ENCODE assay signal across 8 cellular contexts in the genomic region with DNA sequence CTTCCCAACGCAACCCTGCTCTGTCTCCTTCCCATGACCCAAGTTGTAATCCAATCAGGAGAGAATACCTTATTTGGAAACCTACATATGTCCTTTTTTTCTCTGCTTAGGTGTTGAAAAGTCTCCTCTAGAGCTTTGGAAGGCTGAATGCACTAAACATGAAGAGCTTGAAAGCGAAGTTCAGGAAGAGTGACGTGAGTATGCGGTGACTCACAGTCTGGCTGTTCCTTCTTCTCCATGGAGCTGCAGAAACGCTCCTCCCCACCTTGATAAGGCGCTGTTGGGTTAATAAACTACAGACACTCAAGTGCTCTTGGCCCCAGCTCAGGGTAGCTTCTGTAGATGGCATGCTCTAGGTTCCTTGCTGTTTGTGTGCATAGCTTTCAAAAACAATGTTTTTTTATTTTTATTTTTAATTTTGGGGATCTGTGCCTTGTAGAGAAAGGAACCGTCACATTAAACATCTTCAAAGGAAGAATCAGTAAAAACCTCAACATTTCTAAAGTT. TPM values are rescaled to one million over a fixed set of nuclear protein-coding genes. Genes with fewer than 3 reads are reported as not detected.
DNase-seq lines count a peak whose midpoint lies in the region; ATAC-seq and TF ChIP-seq lines count a peak whose summit lies in the region.

No MANE protein-coding gene starts in this region.

- RAD21 ChIA-PET in HCT116 (lab: Charles Lee; ENCODE audit: low non-redundant PET in 1 of 2, low total read pairs in 2 of 2, uncharacterized antibody in 2 of 2, unreplicated experiment in 2 of 2) = no interaction called here

- H3K9ac ChIP-seq in HCT116 (ENCODE audit: low read length) = 0 out of 2 replicates have a peak overlapping the region, but pooled peaks have one; percentile 6

- H3K4me1 ChIP-seq in HCT116 (ENCODE audit: control insufficient read depth in 1 of 2, insufficient read depth in 2 of 2, low read length in 2 of 2) (peaks cover 39 to 56% of the 10 kb centered on the region in 2 experiments), left ventricle myocardium inferior (peaks cover 61% of the 10 kb centered on the region)

- H3K4me3 ChIP-seq in HCT116 (replicated peaks in 1 of 2; ENCODE audit: low read depth in 1 of 2, low read length in 2 of 2) (peak overlapping the region; percentile 1 to 35; a peak in 2 of 4 replicates), left ventricle myocardium inferior (no peak overlapping the region), skeletal muscle cell (ENCODE audit: low read depth, low read length) (no peak overlapping the region)

- POLR2A ChIA-PET in HCT116 (lab: Charles Lee) = interaction anchor here (1.0 kb wide), 1 partner anchor 228 kb away, joined by 3 read pairs; the partner anchor contains the start of genes BRIX1 and RAD1

- no peaks in the 10 kb centered on the region for H3K9me2 ChIP-seq in HCT116 (ENCODE audit: insufficient read depth)

- no peaks in the 10 kb centered on the region for H3K27me3 Mint-ChIP-seq in stimulated activated naive B cell treated with anti-CD40 and anti-IgM and Interleukin-4, amounts not matched to agents 10 μg/mL and 1 μg/mL and 100 μg/mL, for 72 hours

- H3K9me3 Mint-ChIP-seq in stimulated activated naive B cell treated with anti-CD40 and anti-IgM and Interleukin-4, amounts not matched to agents 10 μg/mL and 1 μg/mL and 100 μg/mL, for 72 hours = no peaks in the 10 kb centered on the region

- ATAC-seq in HCT116 = peak; percentile 94
- ATAC-seq in stimulated activated naive B cell treated with anti-CD40 and anti-IgM and Interleukin-4, amounts not matched to agents 10 μg/mL and 1 μg/mL and 100 μg/mL, for 72 hours (replicated peaks) = no peak

- H3K36me3 Mint-ChIP-seq in stimulated activated naive B cell treated with anti-CD40 and anti-IgM and Interleukin-4, amounts not matched to agents 10 μg/mL and 1 μg/mL and 100 μg/mL, for 72 hours = no peaks in the 10 kb centered on the region

- no peak overlapping the region for H3K27ac Mint-ChIP-seq in stimulated activated naive B cell treated with anti-CD40 and anti-IgM and Interleukin-4, amounts not matched to agents 10 μg/mL and 1 μg/mL and 100 μg/mL, for 72 hours

- DNase-seq in HCT116 (ENCODE audit: low read depth, low spot score) = peak; percentile 94
- DNase-seq in UCSD-AML1 (lab: John Stamatoyannopoulos, UW; ENCODE audit: unreplicated experiment) = peak; percentile 15
- peak; percentile 65 for DNase-seq in left ventricle myocardium inferior
- DNase-seq in skeletal muscle cell (ENCODE audit: low read depth) = peak; percentile 98
- no peak for DNase-seq in stimulated activated CD4-positive, alpha-beta T cell treated with anti-CD3 and anti-CD28 coated beads, Interleukin-15, amount 100 ng/mL, for 24 hours
- no peak for DNase-seq in DMS114 treated with DMSO at 0.1 percent for 48 hours (lab: John Stamatoyannopoulos, UW; ENCODE audit: unreplicated experiment)
- no peak for DNase-seq in stimulated activated naive B cell treated with anti-CD40 and anti-IgM and Interleukin-4, amounts not matched to agents 10 μg/mL and 1 μg/mL and 100 μg/mL, for 72 hours
- DNase-seq in DMS153 (lab: John Stamatoyannopoulos, UW) = no peak

- H3K79me2 ChIP-seq in HCT116 (ENCODE audit: insufficient read depth, low read length) = peaks cover 48% of the 10 kb centered on the region

- peak; percentile 41 for TF ChIP-seq RAD21 in HCT116 (IDR thresholded peaks at IDR 0.05; ENCODE audit: low read depth)

- peak overlapping the region; percentile 73 for H3K4me2 ChIP-seq in HCT116 (ENCODE audit: low read length)

- H3K9me3 ChIP-seq in HCT116 (ENCODE audit: control insufficient read depth in 1 of 2, insufficient read depth in 1 of 2, low read depth in 1 of 2, low read length in 2 of 2) = no peaks in the 10 kb centered on the region
- no peaks in the 10 kb centered on the region for H3K9me3 ChIP-seq in left ventricle myocardium inferior (replicated peaks)

- intact Hi-C loops in HCT116 (cut with micrococcal nuclease) (no loop called here), left ventricle myocardium inferior (cut with micrococcal nuclease) (no loop called here)

- no peak for TF ChIP-seq POLR2A in HCT116 (IDR thresholded peaks at IDR 0.05; ENCODE audit: borderline replicate concordance, extremely low read depth, insufficient read depth, insufficient read length)

- H3K4me1 Mint-ChIP-seq in stimulated activated naive B cell treated with anti-CD40 and anti-IgM and Interleukin-4, amounts not matched to agents 10 μg/mL and 1 μg/mL and 100 μg/mL, for 72 hours = no peaks in the 10 kb centered on the region

- no TSS peak for BruUV-seq in HCT116 (replicated peaks; lab: Mats Ljungman, UMichigan)

- CTCF ChIA-PET in HCT116 (lab: Charles Lee) = interaction anchor here (0.7 to 1.1 kb wide), 2 partner anchors 16 to 317 kb away, joined by 3 read pairs; no protein-coding TSS in a partner anchor

- TF ChIP-seq CTCF in HCT116 (IDR thresholded peaks at IDR 0.05 in 2 of 3, conservative IDR thresholded peaks at IDR 0.05 in 1 of 3; ENCODE audit: borderline replicate concordance in 1 of 3, insufficient read depth in 1 of 3, low read depth in 2 of 3, low read length in 2 of 3) (no peak), left ventricle myocardium inferior (IDR thresholded peaks at IDR 0.05; ENCODE audit: borderline replicate concordance) (no peak)

- no peak overlapping the region for H2AFZ ChIP-seq in HCT116 (ENCODE audit: low read depth, low read length, poor library complexity, severe bottlenecking)

- H3K27ac ChIP-seq in HCT116 (ENCODE audit: low read depth, low read length) = peak overlapping the region; percentile 37; the same call in 1 of the 2 replicates
- peak overlapping the region; percentile 11 for H3K27ac ChIP-seq in left ventricle myocardium inferior (replicated peaks)

- H3K36me3 ChIP-seq in HCT116 (ENCODE audit: control insufficient read depth in 1 of 2, insufficient read depth in 2 of 2, low read length in 2 of 2) = no peaks in the 10 kb centered on the region; a peak in 2 of 4 replicates
- no peaks in the 10 kb centered on the region for H3K36me3 ChIP-seq in left ventricle myocardium inferior

- no peak overlapping the region for H3K4me3 Mint-ChIP-seq in stimulated activated naive B cell treated with anti-CD40 and anti-IgM and Interleukin-4, amounts not matched to agents 10 μg/mL and 1 μg/mL and 100 μg/mL, for 72 hours

- no peaks in the 10 kb centered on the region for H4K20me1 ChIP-seq in HCT116 (ENCODE audit: insufficient read depth)

- H3K27me3 ChIP-seq in HCT116 (ENCODE audit: insufficient read depth, low read length) (no peaks in the 10 kb centered on the region), left ventricle myocardium inferior (ENCODE audit: low read depth) (no peaks in the 10 kb centered on the region)

TF ChIP-seq in HCT116, 20 proteins besides CTCF, POLR2A, EP300 and RAD21 (continues in another document):
- TF ChIP-seq, protein P1, sequence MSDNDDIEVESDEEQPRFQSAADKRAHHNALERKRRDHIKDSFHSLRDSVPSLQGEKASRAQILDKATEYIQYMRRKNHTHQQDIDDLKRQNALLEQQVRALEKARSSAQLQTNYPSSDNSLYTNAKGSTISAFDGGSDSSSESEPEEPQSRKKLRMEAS (IDR thresholded peaks at IDR 0.05) = peak; percentile 45; the same call in 1 of the 2 replicates
- peak; percentile 47; the same call in 1 of the 2 replicates for TF ChIP-seq SIN3A (IDR thresholded peaks at IDR 0.05; ENCODE audit: low read depth)
- TF ChIP-seq POLR2AphosphoS5 (IDR thresholded peaks at IDR 0.05; ENCODE audit: low read depth, low read length) = 0 out of 2 replicates have a peak, but pooled peaks have one; percentile 25
- TF ChIP-seq JUND (IDR thresholded peaks at IDR 0.05) = peak; percentile 75
- peak; percentile 75 for TF ChIP-seq FOSL1 (IDR thresholded peaks at IDR 0.05; ENCODE audit: low read depth)
- TF ChIP-seq, protein P2, sequence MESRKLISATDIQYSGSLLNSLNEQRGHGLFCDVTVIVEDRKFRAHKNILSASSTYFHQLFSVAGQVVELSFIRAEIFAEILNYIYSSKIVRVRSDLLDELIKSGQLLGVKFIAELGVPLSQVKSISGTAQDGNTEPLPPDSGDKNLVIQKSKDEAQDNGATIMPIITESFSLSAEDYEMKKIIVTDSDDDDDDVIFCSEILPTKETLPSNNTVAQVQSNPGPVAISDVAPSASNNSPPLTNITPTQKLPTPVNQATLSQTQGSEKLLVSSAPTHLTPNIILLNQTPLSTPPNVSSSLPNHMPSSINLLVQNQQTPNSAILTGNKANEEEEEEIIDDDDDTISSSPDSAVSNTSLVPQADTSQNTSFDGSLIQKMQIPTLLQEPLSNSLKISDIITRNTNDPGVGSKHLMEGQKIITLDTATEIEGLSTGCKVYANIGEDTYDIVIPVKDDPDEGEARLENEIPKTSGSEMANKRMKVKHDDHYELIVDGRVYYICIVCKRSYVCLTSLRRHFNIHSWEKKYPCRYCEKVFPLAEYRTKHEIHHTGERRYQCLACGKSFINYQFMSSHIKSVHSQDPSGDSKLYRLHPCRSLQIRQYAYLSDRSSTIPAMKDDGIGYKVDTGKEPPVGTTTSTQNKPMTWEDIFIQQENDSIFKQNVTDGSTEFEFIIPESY (IDR thresholded peaks at IDR 0.05; ENCODE audit: extremely low read depth, insufficient replicate concordance, low read length) = no peak
- peak; percentile 16; the same call in 1 of the 2 replicates for TF ChIP-seq CEBPB (IDR thresholded peaks at IDR 0.05; ENCODE audit: low read depth)
- peak; percentile 58 for TF ChIP-seq SP1 (IDR thresholded peaks at IDR 0.05; ENCODE audit: low read depth)

RNA-seq across cellular contexts. Expression of gene RAI14, which starts 30.7 kb away (rescaled TPM):
- 47.9 TPM for total RNA-seq in HCT116 (2021; ENCODE audit: unreplicated experiment)
- 25.8 and 32.6 TPM in 2 replicates for polyA plus RNA-seq in HCT116 (2012)
- total RNA-seq in left ventricle myocardium inferior = 6.7 TPM

Comparison
In these comparisons a context has a peak if more than half of its experiments do, and no peak if none do; other contexts are left out.
1. DNase-seq: peak in HCT116 (single experiment), UCSD-AML1 (single experiment), left ventricle myocardium inferior (single experiment) and skeletal muscle cell (single experiment); none in stimulated activated CD4-positive, alpha-beta T cell treated with anti-CD3 and anti-CD28 coated beads, Interleukin-15, amount 100 ng/mL, for 24 hours (single experiment), DMS114 treated with DMSO at 0.1 percent for 48 hours (single experiment), stimulated activated naive B cell treated with anti-CD40 and anti-IgM and Interleukin-4, amounts not matched to agents 10 μg/mL and 1 μg/mL and 100 μg/mL, for 72 hours (single experiment) and DMS153 (single experiment).
2. H3K4me3 ChIP-seq: peak in HCT116 (2 of 2); none in left ventricle myocardium inferior (single experiment) and skeletal muscle cell (single experiment).